1 cellular context compared by ENCODE assay signal in the genomic region with DNA sequence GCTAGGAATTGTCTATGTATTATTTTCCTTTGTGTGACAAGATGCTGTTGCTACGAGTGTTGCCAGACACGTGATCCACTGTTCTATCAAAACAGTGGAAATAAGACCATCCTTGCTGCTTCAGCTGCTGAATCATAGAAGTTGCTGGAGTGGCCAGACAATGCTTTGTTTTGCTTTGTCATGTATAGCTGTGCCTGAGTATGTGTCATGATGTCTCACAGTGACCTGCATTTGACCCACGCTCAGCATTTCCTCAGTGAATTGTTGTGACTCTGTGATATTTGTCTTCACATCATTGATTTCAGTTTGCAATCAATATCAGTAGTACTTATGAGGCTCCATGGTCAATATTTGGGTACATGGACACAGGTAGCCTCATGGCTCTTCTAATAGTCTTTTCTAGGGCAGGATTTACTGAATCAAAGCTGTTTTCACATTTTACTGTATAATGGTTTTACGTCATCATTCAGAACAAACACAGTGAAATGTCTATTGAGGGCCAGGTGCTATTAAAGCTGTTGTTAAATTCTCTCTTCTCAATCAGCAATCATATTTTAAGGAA.
TF ChIP-seq lines count a peak whose summit lies in the region.

No MANE protein-coding gene starts in this region.

TF ChIP-seq in K562, 482 proteins besides CTCF, POLR2A, EP300 and RAD21 (continued from another document):
- TF ChIP-seq, protein P1, sequence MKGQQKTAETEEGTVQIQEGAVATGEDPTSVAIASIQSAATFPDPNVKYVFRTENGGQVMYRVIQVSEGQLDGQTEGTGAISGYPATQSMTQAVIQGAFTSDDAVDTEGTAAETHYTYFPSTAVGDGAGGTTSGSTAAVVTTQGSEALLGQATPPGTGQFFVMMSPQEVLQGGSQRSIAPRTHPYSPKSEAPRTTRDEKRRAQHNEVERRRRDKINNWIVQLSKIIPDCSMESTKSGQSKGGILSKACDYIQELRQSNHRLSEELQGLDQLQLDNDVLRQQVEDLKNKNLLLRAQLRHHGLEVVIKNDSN (CRISPR knock-in tag; IDR thresholded peaks at IDR 0.05): peak; percentile 84
- TF ChIP-seq NCOR1 (IDR thresholded peaks at IDR 0.05) (peak; percentile 87), NEUROD1 (IDR thresholded peaks at IDR 0.05; ENCODE audit: borderline replicate concordance, low read depth, low read length, partially characterized antibody) (peak; percentile 69), TAL1 (IDR thresholded peaks at IDR 0.05) (peak; percentile 26; the same call in 1 of the 2 replicates), TOE1 (IDR thresholded peaks at IDR 0.05; ENCODE audit: borderline replicate concordance) (peak; percentile 91), TOE1 (CRISPR knock-in tag; IDR thresholded peaks at IDR 0.05; ENCODE audit: borderline replicate concordance, low read depth) (no peak), L3MBTL2 (IDR thresholded peaks at IDR 0.05) (peak; percentile 67; the same call in 1 of the 2 replicates), RCOR1 (IDR thresholded peaks at IDR 0.05; ENCODE audit: borderline replicate concordance in 1 of 2, low read depth in 2 of 2, low read length in 2 of 2) (peak; percentile 38 to 93; a peak in 2 of 4 replicates), TCF3 (CRISPR knock-in tag; IDR thresholded peaks at IDR 0.05) (peak; percentile 59), SOX6 (IDR thresholded peaks at IDR 0.05) (peak; percentile 99), CBX5 (IDR thresholded peaks at IDR 0.05; ENCODE audit: borderline replicate concordance, low read depth) (0 out of 2 replicates have a peak, but pooled peaks have one; percentile 55), GATAD2A (IDR thresholded peaks at IDR 0.05) (no peak), BACH1 (tag; IDR thresholded peaks at IDR 0.05) (peak; percentile 99), CXXC5 (CRISPR knock-in tag; IDR thresholded peaks at IDR 0.05) (peak; percentile 27; the same call in 1 of the 2 replicates), STAT5A (IDR thresholded peaks at IDR 0.05; ENCODE audit: borderline replicate concordance, low read length) (peak; percentile 63; the same call in 1 of the 2 replicates), ARNT (IDR thresholded peaks at IDR 0.05) (peak; percentile 66 to 87), TRIM24 (IDR thresholded peaks at IDR 0.05) (peak in 1 of 2 experiments; percentile 89; a peak in 3 of 4 replicates), NR2C1 (IDR thresholded peaks at IDR 0.05) (peak; percentile 73), NR2C1 (tag; IDR thresholded peaks at IDR 0.05) (peak; percentile 38; the same call in 1 of the 2 replicates)
- TF ChIP-seq, protein P2, sequence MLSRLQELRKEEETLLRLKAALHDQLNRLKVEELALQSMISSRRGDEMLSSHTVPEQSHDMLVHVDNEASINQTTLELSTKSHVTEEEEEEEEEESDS (CRISPR knock-in tag; IDR thresholded peaks at IDR 0.05): no peak
- TF ChIP-seq, protein P3, sequence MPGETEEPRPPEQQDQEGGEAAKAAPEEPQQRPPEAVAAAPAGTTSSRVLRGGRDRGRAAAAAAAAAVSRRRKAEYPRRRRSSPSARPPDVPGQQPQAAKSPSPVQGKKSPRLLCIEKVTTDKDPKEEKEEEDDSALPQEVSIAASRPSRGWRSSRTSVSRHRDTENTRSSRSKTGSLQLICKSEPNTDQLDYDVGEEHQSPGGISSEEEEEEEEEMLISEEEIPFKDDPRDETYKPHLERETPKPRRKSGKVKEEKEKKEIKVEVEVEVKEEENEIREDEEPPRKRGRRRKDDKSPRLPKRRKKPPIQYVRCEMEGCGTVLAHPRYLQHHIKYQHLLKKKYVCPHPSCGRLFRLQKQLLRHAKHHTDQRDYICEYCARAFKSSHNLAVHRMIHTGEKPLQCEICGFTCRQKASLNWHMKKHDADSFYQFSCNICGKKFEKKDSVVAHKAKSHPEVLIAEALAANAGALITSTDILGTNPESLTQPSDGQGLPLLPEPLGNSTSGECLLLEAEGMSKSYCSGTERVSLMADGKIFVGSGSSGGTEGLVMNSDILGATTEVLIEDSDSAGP (CRISPR knock-in tag; IDR thresholded peaks at IDR 0.05): no peak
- TF ChIP-seq, protein P4, sequence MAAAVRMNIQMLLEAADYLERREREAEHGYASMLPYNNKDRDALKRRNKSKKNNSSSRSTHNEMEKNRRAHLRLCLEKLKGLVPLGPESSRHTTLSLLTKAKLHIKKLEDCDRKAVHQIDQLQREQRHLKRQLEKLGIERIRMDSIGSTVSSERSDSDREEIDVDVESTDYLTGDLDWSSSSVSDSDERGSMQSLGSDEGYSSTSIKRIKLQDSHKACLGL (CRISPR knock-in tag; IDR thresholded peaks at IDR 0.05; ENCODE audit: borderline replicate concordance, poor library complexity, severe bottlenecking): no peak
- TF ChIP-seq, protein P5, sequence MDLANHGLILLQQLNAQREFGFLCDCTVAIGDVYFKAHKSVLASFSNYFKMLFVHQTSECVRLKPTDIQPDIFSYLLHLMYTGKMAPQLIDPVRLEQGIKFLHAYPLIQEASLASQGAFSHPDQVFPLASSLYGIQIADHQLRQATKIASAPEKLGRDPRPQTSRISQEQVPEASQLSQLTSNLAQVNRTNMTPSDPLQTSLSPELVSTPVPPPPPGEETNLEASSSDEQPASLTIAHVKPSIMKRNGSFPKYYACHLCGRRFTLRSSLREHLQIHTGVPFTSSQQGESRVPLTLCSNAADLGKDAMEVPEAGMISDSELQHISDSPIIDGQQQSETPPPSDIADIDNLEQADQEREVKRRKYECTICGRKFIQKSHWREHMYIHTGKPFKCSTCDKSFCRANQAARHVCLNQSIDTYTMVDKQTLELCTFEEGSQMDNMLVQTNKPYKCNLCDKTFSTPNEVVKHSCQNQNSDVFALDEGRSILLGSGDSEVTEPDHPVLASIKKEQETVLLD (IDR thresholded peaks at IDR 0.05): peak; percentile 60; the same call in 1 of the 2 replicates
TF ChIP-seq in K562: peak in this region for 101.
